In the genomic region with DNA sequence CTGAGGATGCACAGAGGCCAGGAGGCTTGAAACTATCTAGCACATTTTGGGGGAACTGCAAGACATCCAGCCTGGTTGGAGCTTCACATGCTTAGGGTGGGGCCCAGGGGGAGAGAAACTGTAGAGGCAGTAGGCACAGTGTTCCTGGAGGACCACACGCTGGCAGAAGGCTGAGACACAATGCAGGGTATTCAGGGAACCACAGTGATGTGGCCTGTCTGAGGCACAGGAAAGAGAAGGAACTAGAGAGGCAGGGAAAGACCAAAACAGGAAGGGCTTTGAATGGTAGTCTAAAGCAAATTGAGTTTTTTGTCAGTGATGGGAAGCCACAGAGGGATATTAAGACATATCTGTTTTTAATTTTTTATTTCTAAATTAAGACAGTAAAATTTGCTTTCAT, we compare ENCODE assay signal across 21 cellular contexts.
"Had no signal": no experiment of that assay in that cellular context is flagged by ENCODE, and none has a peak within 500 bp of the region (broad histone marks: within the 10 kb centered on the region; RNA-seq: fewer than 3 reads in every experiment).

No MANE protein-coding gene starts in this region.

- H3K27me3 ChIP-seq: foreskin keratinocyte, hepatocyte, ovary, right atrium auricular region, sigmoid colon, testis, transverse colon had no signal

- H3K36me3 ChIP-seq: ovary, right atrium auricular region, sigmoid colon, transverse colon had no signal

- H3K79me2 ChIP-seq: hepatocyte had no signal

- H3K4me1 ChIP-seq: foreskin keratinocyte, right atrium auricular region, sigmoid colon, testis, transverse colon had no signal

- H3K27me3 Mint-ChIP-seq: stimulated activated naive CD8-positive, alpha-beta T cell treated with anti-CD3 and anti-CD28 coated beads, Interleukin-15, amount 100 ng/mL, for 72 hours had no signal

- H3K36me3 Mint-ChIP-seq: natural killer cell; stimulated activated naive B cell treated with anti-CD40 and anti-IgM and Interleukin-4, amounts not matched to agents 10 μg/mL and 1 μg/mL and 100 μg/mL, for 72 hours had no signal

- H3K27ac ChIP-seq: coronary artery, foreskin keratinocyte, hepatocyte, ovary, right atrium auricular region, sigmoid colon, skin epidermis, testis, transverse colon had no signal

- H3K4me1 Mint-ChIP-seq: natural killer cell; stimulated activated naive B cell treated with anti-CD40 and anti-IgM and Interleukin-4, amounts not matched to agents 10 μg/mL and 1 μg/mL and 100 μg/mL, for 72 hours; stimulated activated naive CD8-positive, alpha-beta T cell treated with anti-CD3 and anti-CD28 coated beads, Interleukin-15, amount 100 ng/mL, for 72 hours had no signal

- H3K4me2 ChIP-seq: hepatocyte had no signal

- H3K9me3 ChIP-seq: mucosa of descending colon, ovary, sigmoid colon, testis, transverse colon had no signal

- H3K4me3 Mint-ChIP-seq: endodermal cell; natural killer cell; neural crest cell; stimulated activated naive B cell treated with anti-CD40 and anti-IgM and Interleukin-4, amounts not matched to agents 10 μg/mL and 1 μg/mL and 100 μg/mL, for 72 hours; stimulated activated naive CD8-positive, alpha-beta T cell treated with anti-CD3 and anti-CD28 coated beads, Interleukin-15, amount 100 ng/mL, for 72 hours had no signal

- H3K27ac Mint-ChIP-seq: endodermal cell; natural killer cell; stimulated activated naive B cell treated with anti-CD40 and anti-IgM and Interleukin-4, amounts not matched to agents 10 μg/mL and 1 μg/mL and 100 μg/mL, for 72 hours; stimulated activated naive CD8-positive, alpha-beta T cell treated with anti-CD3 and anti-CD28 coated beads, Interleukin-15, amount 100 ng/mL, for 72 hours had no signal

- ATAC-seq: foreskin keratinocyte; mucosa of descending colon; natural killer cell; stimulated activated naive B cell treated with anti-CD40 and anti-IgM and Interleukin-4, amounts not matched to agents 10 μg/mL and 1 μg/mL and 100 μg/mL, for 72 hours; stimulated activated naive CD8-positive, alpha-beta T cell treated with anti-CD3 and anti-CD28 coated beads, Interleukin-15, amount 100 ng/mL, for 72 hours had no signal

- DNase-seq: effector CD4-positive, alpha-beta T cell; endodermal cell; erythroblast; foreskin keratinocyte; head of caudate nucleus; mucosa of descending colon; natural killer cell; nucleus accumbens; ovary; sigmoid colon; stimulated activated CD4-positive, alpha-beta T cell treated with anti-CD3 and anti-CD28 coated beads, Interleukin-2, amount 100 ng/mL, for 24 hours; stimulated activated CD4-positive, alpha-beta T cell treated with anti-CD3 and anti-CD28 coated beads, Interleukin-4, amount 100 ng/mL, for 4 hours; stimulated activated naive B cell treated with anti-CD40 and anti-IgM and Interleukin-4, amounts not matched to agents 10 μg/mL and 1 μg/mL and 100 μg/mL, for 72 hours; stimulated activated naive CD8-positive, alpha-beta T cell treated with anti-CD3 and anti-CD28 coated beads, Interleukin-15, amount 100 ng/mL, for 72 hours; testis; transverse colon had no signal

- H3K4me3 ChIP-seq: coronary artery, hepatocyte, mucosa of descending colon, ovary, right atrium auricular region, sigmoid colon, skin epidermis, testis, transverse colon had no signal
